In the genomic region with DNA sequence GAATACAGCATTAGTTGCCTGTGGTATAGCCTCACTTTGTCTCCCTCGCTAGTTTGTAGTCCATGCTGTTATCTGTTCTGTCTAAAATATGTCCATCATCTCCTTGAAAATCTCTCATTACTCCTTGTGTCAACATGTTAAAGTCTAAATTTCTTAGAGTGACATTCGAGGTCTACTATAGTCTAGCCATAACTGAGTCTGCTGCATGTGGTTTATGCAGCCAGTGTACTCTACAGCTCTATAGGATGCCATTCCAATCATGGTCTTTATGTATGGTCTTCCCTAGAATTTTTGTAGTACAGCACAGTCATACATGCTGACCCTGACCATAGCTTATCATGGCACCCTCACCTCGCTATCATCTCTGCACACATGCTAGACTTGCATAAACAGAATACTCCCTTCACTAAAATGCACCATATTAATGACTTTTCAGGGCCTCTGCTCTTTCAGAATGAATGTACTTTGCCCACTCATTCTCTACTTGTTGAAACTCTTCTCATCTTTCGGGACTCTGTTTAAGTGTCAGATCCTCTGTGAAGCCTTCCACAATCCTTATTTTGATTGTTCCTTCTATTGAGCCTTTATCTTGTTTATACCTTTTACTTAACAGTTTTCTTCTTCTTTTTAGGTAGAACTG, we compare ENCODE assay signal across 13 cellular contexts. TPM values are rescaled to one million over a fixed set of nuclear protein-coding genes. Genes with fewer than 3 reads are reported as not detected.
DNase-seq lines count a peak whose midpoint lies in the region; ATAC-seq, FAIRE-seq and TF ChIP-seq lines count a peak whose summit lies in the region.
"Had no signal": no experiment of that assay in that cellular context is flagged by ENCODE, and none has a peak within 500 bp of the region (broad histone marks: within the 10 kb centered on the region; RNA-seq: fewer than 3 reads in every experiment).

No MANE protein-coding gene starts in this region.

- no peak overlapping the region for H3K27ac ChIP-seq in foreskin keratinocyte
- H3K27ac ChIP-seq in testis, result no peak overlapping the region
- H3K27ac ChIP-seq: dorsolateral prefrontal cortex, skin epidermis had no signal

- H3K9me3 ChIP-seq in testis, result no peaks in the 10 kb centered on the region

- TF ChIP-seq CTCF in foreskin keratinocyte (conservative IDR thresholded peaks at IDR 0.05) (no peak), testis (IDR thresholded peaks at IDR 0.05) (no peak)

- H3K27ac Mint-ChIP-seq in activated T-cell treated with anti-CD3 and anti-CD28 coated beads, Interleukin-2, amount 50 U/mL, for 72 hours, result peak overlapping the region; percentile 66

- no peak overlapping the region for H3K4me3 ChIP-seq in testis
- H3K4me3 ChIP-seq: dorsolateral prefrontal cortex, skin epidermis had no signal

- peak; percentile 62 for FAIRE-seq in GM18507 (lab: Jason Lieb, UNC)

- peak; percentile 50 for ATAC-seq in GM19372 (IDR thresholded peaks at IDR 0.05; ENCODE audit: low read depth, unreplicated experiment)
- peak; percentile 44 for ATAC-seq in HG02981 (IDR thresholded peaks at IDR 0.05; ENCODE audit: unreplicated experiment)
- ATAC-seq in activated T-cell treated with anti-CD3 and anti-CD28 coated beads, Interleukin-2, amount 50 U/mL, for 72 hours (replicated peaks in 1 of 2), result peak; percentile 88 to 92
- no peak for ATAC-seq in foreskin keratinocyte
- ATAC-seq in left colon, result no peak

- peak overlapping the region; percentile 54 to 72 for H3K4me3 Mint-ChIP-seq in activated T-cell treated with anti-CD3 and anti-CD28 coated beads, Interleukin-2, amount 50 U/mL, for 72 hours

- no peak for TF ChIP-seq POLR2A in testis (IDR thresholded peaks at IDR 0.05)

- peaks cover 19% of the 10 kb centered on the region for H3K4me1 ChIP-seq in foreskin keratinocyte
- H3K4me1 ChIP-seq in testis, result no peaks in the 10 kb centered on the region

- peaks cover 18 to 51% of the 10 kb centered on the region in 2 donors for H3K36me3 Mint-ChIP-seq in activated T-cell treated with anti-CD3 and anti-CD28 coated beads, Interleukin-2, amount 50 U/mL, for 72 hours (ENCODE audit: insufficient read depth in 2 of 2)

- 91 to 97% methylated on average over 4 of the region's 4 CpGs for WGBS in testis, 2 donors

- no peaks in the 10 kb centered on the region for H3K27me3 Mint-ChIP-seq in activated T-cell treated with anti-CD3 and anti-CD28 coated beads, Interleukin-2, amount 50 U/mL, for 72 hours (ENCODE audit: low read depth)

- H3K27me3 ChIP-seq in foreskin keratinocyte (no peaks in the 10 kb centered on the region), testis (no peaks in the 10 kb centered on the region)
- H3K27me3 ChIP-seq: dorsolateral prefrontal cortex had no signal

- intact Hi-C loops in testis (cut with DNase I; ENCODE audit: low total_unique reads) (no loop called here), left colon (cut with DNase I, micrococcal nuclease) (no loop called here)

- DNase-seq in GM18507 (ENCODE audit: extremely low spot score, insufficient read length, low read depth) (no peak), foreskin keratinocyte (no peak), testis (no peak), GM19240 (ENCODE audit: insufficient read length, low spot score) (no peak), left colon (no peak)
- DNase-seq in activated T-cell treated with anti-CD3 and anti-CD28 coated beads, Interleukin-2, amount 50 U/mL, for 72 hours, result peak; percentile 19 to 22
- DNase-seq: activated gamma-delta T cell, dorsolateral prefrontal cortex, head of caudate nucleus, NCI-H82 had no signal

- peaks cover 2 to 4% of the 10 kb centered on the region in 2 donors for H3K9me3 Mint-ChIP-seq in activated T-cell treated with anti-CD3 and anti-CD28 coated beads, Interleukin-2, amount 50 U/mL, for 72 hours

- peaks cover 78% of the 10 kb centered on the region for H3K4me1 Mint-ChIP-seq in activated T-cell treated with anti-CD3 and anti-CD28 coated beads, Interleukin-2, amount 50 U/mL, for 72 hours (ENCODE audit: low read depth)

- H3K36me3 ChIP-seq in testis (ENCODE audit: low read depth, missing control alignments), result no peaks in the 10 kb centered on the region

RNA-seq across cellular contexts. Expression of gene TANK, which starts 12.8 kb away (rescaled TPM):
- 10 to 100 TPM; 87.3 to 87.8 TPM for total RNA-seq in activated T-cell treated with anti-CD3 and anti-CD28 coated beads, Interleukin-2, amount 50 U/mL, for 72 hours
- total RNA-seq in foreskin keratinocyte, result 31.9 and 36.1 TPM in 2 replicates
- 15.7 and 19.2 TPM in 2 replicates for polyA plus RNA-seq in foreskin keratinocyte
- total RNA-seq in testis, result 10 to 100 TPM; 52.8 to 63.6 TPM
- 34.7 TPM for polyA plus RNA-seq in testis (ENCODE audit: insufficient read depth, low read depth, low replicate concordance)
- total RNA-seq in left colon, result 10 to 100 TPM; 54.3 to 58.8 TPM

Comparison
In these comparisons a context has a peak if more than half of its experiments do, and no peak if none do; other contexts are left out.
1. DNase-seq: peak in activated T-cell treated with anti-CD3 and anti-CD28 coated beads, Interleukin-2, amount 50 U/mL, for 72 hours (2 of 2); none in GM18507 (single experiment), foreskin keratinocyte (0 of 2), testis (single experiment), GM19240 (single experiment) and left colon (0 of 2).
2. ATAC-seq: peak in GM19372 (single experiment), HG02981 (single experiment) and activated T-cell treated with anti-CD3 and anti-CD28 coated beads, Interleukin-2, amount 50 U/mL, for 72 hours (2 of 2); none in foreskin keratinocyte (single experiment) and left colon (single experiment).